Comparison of ENCODE assay signal across 9 cellular contexts in the genomic region with DNA sequence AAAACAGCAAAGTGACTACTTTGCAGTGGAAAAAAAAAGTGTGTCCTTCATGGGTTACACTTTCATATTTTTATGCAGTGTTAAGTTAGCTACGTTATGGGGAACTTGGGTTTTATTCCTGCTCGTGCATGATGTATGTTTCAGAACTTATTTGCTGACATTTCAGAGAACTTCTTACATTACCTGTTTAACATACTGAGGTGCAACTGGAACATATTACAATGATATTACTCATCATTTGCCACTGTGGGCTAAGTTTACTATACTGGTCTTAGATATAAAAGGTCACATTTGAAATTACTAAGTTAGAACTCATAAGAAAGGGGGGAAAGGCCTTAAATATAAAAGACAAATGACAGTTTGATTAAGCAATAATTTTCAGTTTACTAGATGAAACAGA. TPM values are rescaled to one million over a fixed set of nuclear protein-coding genes. Genes with fewer than 3 reads are reported as not detected.
DNase-seq lines count a peak whose midpoint lies in the region; ATAC-seq, FAIRE-seq and TF ChIP-seq lines count a peak whose summit lies in the region.
"Not testable (repeated sequence)": the region's sequence is repeated elsewhere in the genome, so short reads cannot be mapped to it uniquely, and the experiment has no call there.
"Had no signal": no experiment of that assay in that cellular context is flagged by ENCODE, and none has a peak within 500 bp of the region (broad histone marks: within the 10 kb centered on the region; RNA-seq: fewer than 3 reads in every experiment).

No MANE protein-coding gene starts in this region.

- H3K9me1 ChIP-seq in keratinocyte (ENCODE audit: control insufficient read depth, extremely low read depth, insufficient read depth, low read length), result not testable (repeated sequence)

- not testable (repeated sequence) for H3K9me2 ChIP-seq in PC-3 (replicated peaks; ENCODE audit: low read length)

- intact Hi-C loops in PC-3 (cut with micrococcal nuclease), result not testable (repeated sequence)
- intact Hi-C loops in activated naive CD4-positive, alpha-beta T cell treated with anti-CD3 and anti-CD28 coated beads for 36 hours (cut with micrococcal nuclease), result loop anchor here (1.0 to 2.0 kb wide), 6 partner anchors 12 to 383 kb away; no protein-coding TSS in a partner anchor

- 0 out of 2 replicates have a peak, but pooled peaks have one; percentile 27 for ATAC-seq in PC-3
- not testable (repeated sequence) for ATAC-seq in activated CD8-positive, alpha-beta T cell treated with anti-CD3 and anti-CD28 coated beads, Interleukin-2, amount 10 ng/mL, durations not matched to agents 7 days and 5 days

- not testable (repeated sequence) for H3F3A ChIP-seq in PC-3 (ENCODE audit: low read length, unreplicated experiment)

- POLR2A ChIA-PET in PC-3 (lab: Charles Lee; ENCODE audit: unreplicated experiment); activated CD8-positive, alpha-beta T cell treated with anti-CD3 and anti-CD28 coated beads, Interleukin-2, amount 10 ng/mL, durations not matched to agents 7 days and 5 days (lab: Charles Lee): not testable (repeated sequence)

- peaks cover 13% of the 10 kb centered on the region for H3K4me1 Mint-ChIP-seq in activated CD8-positive, alpha-beta T cell treated with anti-CD3 and anti-CD28 coated beads, Interleukin-2, amount 10 ng/mL, durations not matched to agents 7 days and 5 days (ENCODE audit: low read depth)
- peaks cover 74% of the 10 kb centered on the region for H3K4me1 Mint-ChIP-seq in activated naive CD4-positive, alpha-beta T cell treated with anti-CD3 and anti-CD28 coated beads for 36 hours (ENCODE audit: low read depth)
- not testable (repeated sequence) for H3K4me1 Mint-ChIP-seq in astrocyte (ENCODE audit: low read depth, unreplicated experiment)
- H3K4me1 Mint-ChIP-seq in stimulated activated naive CD8-positive, alpha-beta T cell treated with anti-CD3 and anti-CD28 coated beads, Interleukin-15, Interleukin-2, amounts not matched to agents 100 ng/mL and 50 ng/mL, for 24 hours (ENCODE audit: low read depth), result peaks cover 89% of the 10 kb centered on the region

- H3K79me2 ChIP-seq in PC-3 (ENCODE audit: low read length); astrocyte (ENCODE audit: insufficient read depth, low read length); keratinocyte (ENCODE audit: control insufficient read depth, insufficient read depth, low read length): not testable (repeated sequence)

- H4K20me1 ChIP-seq in PC-3 (ENCODE audit: low read length); astrocyte (ENCODE audit: insufficient read depth, low read length); keratinocyte (ENCODE audit: control insufficient read depth, extremely low read depth, insufficient read depth, low read length): not testable (repeated sequence)

- not testable (repeated sequence) for H3K4me3 Mint-ChIP-seq in activated CD8-positive, alpha-beta T cell treated with anti-CD3 and anti-CD28 coated beads, Interleukin-2, amount 10 ng/mL, durations not matched to agents 7 days and 5 days; activated naive CD4-positive, alpha-beta T cell treated with anti-CD3 and anti-CD28 coated beads for 36 hours; astrocyte (ENCODE audit: unreplicated experiment)
- H3K4me3 Mint-ChIP-seq in stimulated activated naive CD8-positive, alpha-beta T cell treated with anti-CD3 and anti-CD28 coated beads, Interleukin-15, Interleukin-2, amounts not matched to agents 100 ng/mL and 50 ng/mL, for 24 hours, result peak overlapping the region; percentile 58

- DNase-seq in GM19239 (ENCODE audit: insufficient read length, low spot score); activated CD8-positive, alpha-beta T cell treated with anti-CD3 and anti-CD28 coated beads, Interleukin-2, amount 10 ng/mL, durations not matched to agents 7 days and 5 days; activated naive CD4-positive, alpha-beta T cell treated with anti-CD3 and anti-CD28 coated beads for 36 hours; astrocyte (ENCODE audit: low read depth); keratinocyte (ENCODE audit: low read depth, low spot score): not testable (repeated sequence)
- peak; percentile 33 for DNase-seq in PC-3

- TF ChIP-seq CTCF in PC-3 (conservative IDR thresholded peaks at IDR 0.05; ENCODE audit: low read depth, low read length); astrocyte (IDR thresholded peaks at IDR 0.05; ENCODE audit: insufficient read depth, low read depth, low read length); keratinocyte (optimal IDR thresholded peaks at IDR 0.05 in 1 of 3, IDR thresholded peaks at IDR 0.05 in 1 of 3, conservative IDR thresholded peaks at IDR 0.05 in 1 of 3; ENCODE audit: extremely low read depth in 1 of 3, insufficient read depth in 2 of 3, low read length in 3 of 3): not testable (repeated sequence)

- dilution Hi-C loops in keratinocyte (cut with MboI; ENCODE audit: extremely low pct_ligation_motif_present, low sequenced_read_pairs), result not testable (repeated sequence)

- H3K9ac ChIP-seq in PC-3 (ENCODE audit: low read length); astrocyte (ENCODE audit: low read length); keratinocyte (ENCODE audit: control insufficient read depth, extremely low read depth, insufficient read depth, low read length): not testable (repeated sequence)

- FAIRE-seq in GM19239 (lab: Jason Lieb, UNC) (peak; percentile 31), astrocyte (lab: Jason Lieb, UNC) (peak; percentile 13), keratinocyte (lab: Jason Lieb, UNC) (peak; percentile 69)

- H3K27me3 Mint-ChIP-seq in activated CD8-positive, alpha-beta T cell treated with anti-CD3 and anti-CD28 coated beads, Interleukin-2, amount 10 ng/mL, durations not matched to agents 7 days and 5 days (ENCODE audit: low read depth); activated naive CD4-positive, alpha-beta T cell treated with anti-CD3 and anti-CD28 coated beads for 36 hours (ENCODE audit: low read depth); astrocyte (ENCODE audit: low read depth, unreplicated experiment); stimulated activated naive CD8-positive, alpha-beta T cell treated with anti-CD3 and anti-CD28 coated beads, Interleukin-15, Interleukin-2, amounts not matched to agents 100 ng/mL and 50 ng/mL, for 24 hours: not testable (repeated sequence)

- peak overlapping the region; percentile 20 for H3K27ac Mint-ChIP-seq in activated CD8-positive, alpha-beta T cell treated with anti-CD3 and anti-CD28 coated beads, Interleukin-2, amount 10 ng/mL, durations not matched to agents 7 days and 5 days
- H3K27ac Mint-ChIP-seq in activated naive CD4-positive, alpha-beta T cell treated with anti-CD3 and anti-CD28 coated beads for 36 hours, result peak overlapping the region; percentile 97
- not testable (repeated sequence) for H3K27ac Mint-ChIP-seq in astrocyte (ENCODE audit: unreplicated experiment)
- H3K27ac Mint-ChIP-seq in stimulated activated naive CD8-positive, alpha-beta T cell treated with anti-CD3 and anti-CD28 coated beads, Interleukin-15, Interleukin-2, amounts not matched to agents 100 ng/mL and 50 ng/mL, for 24 hours, result peak overlapping the region; percentile 96

- H3K9me3 Mint-ChIP-seq in activated CD8-positive, alpha-beta T cell treated with anti-CD3 and anti-CD28 coated beads, Interleukin-2, amount 10 ng/mL, durations not matched to agents 7 days and 5 days (ENCODE audit: insufficient read depth); activated naive CD4-positive, alpha-beta T cell treated with anti-CD3 and anti-CD28 coated beads for 36 hours; astrocyte (ENCODE audit: unreplicated experiment); stimulated activated naive CD8-positive, alpha-beta T cell treated with anti-CD3 and anti-CD28 coated beads, Interleukin-15, Interleukin-2, amounts not matched to agents 100 ng/mL and 50 ng/mL, for 24 hours: not testable (repeated sequence)

- peaks cover 66% of the 10 kb centered on the region for H3K36me3 Mint-ChIP-seq in activated CD8-positive, alpha-beta T cell treated with anti-CD3 and anti-CD28 coated beads, Interleukin-2, amount 10 ng/mL, durations not matched to agents 7 days and 5 days (ENCODE audit: low read depth)
- H3K36me3 Mint-ChIP-seq in activated naive CD4-positive, alpha-beta T cell treated with anti-CD3 and anti-CD28 coated beads for 36 hours (ENCODE audit: low read depth), result peaks cover 42% of the 10 kb centered on the region
- not testable (repeated sequence) for H3K36me3 Mint-ChIP-seq in astrocyte (ENCODE audit: low read depth, unreplicated experiment)
- peaks cover 62% of the 10 kb centered on the region for H3K36me3 Mint-ChIP-seq in stimulated activated naive CD8-positive, alpha-beta T cell treated with anti-CD3 and anti-CD28 coated beads, Interleukin-15, Interleukin-2, amounts not matched to agents 100 ng/mL and 50 ng/mL, for 24 hours (ENCODE audit: low read depth)

- H3K27ac ChIP-seq in PC-3 (ENCODE audit: low read length); astrocyte (ENCODE audit: low read depth, low read length); keratinocyte (ENCODE audit: control insufficient read depth, insufficient read depth, low read length): not testable (repeated sequence)

- not testable (repeated sequence) for H2AFZ ChIP-seq in PC-3 (ENCODE audit: low read length); astrocyte (ENCODE audit: low read depth, low read length); keratinocyte (ENCODE audit: control insufficient read depth, low read length)

- not testable (repeated sequence) for H3K4me2 ChIP-seq in PC-3 (ENCODE audit: low read length); astrocyte (ENCODE audit: low read length); keratinocyte (ENCODE audit: control insufficient read depth, extremely low read depth, insufficient read depth, low read depth, low read length)

- H3K36me3 ChIP-seq in PC-3 (ENCODE audit: low read depth, low read length); astrocyte (ENCODE audit: insufficient read depth, low read length); keratinocyte (ENCODE audit: control insufficient read depth in 2 of 2, extremely low read depth in 1 of 2, insufficient read depth in 2 of 2, low read length in 2 of 2): not testable (repeated sequence)

- CTCF ChIA-PET in PC-3 (lab: Charles Lee); activated CD8-positive, alpha-beta T cell treated with anti-CD3 and anti-CD28 coated beads, Interleukin-2, amount 10 ng/mL, durations not matched to agents 7 days and 5 days (lab: Charles Lee): not testable (repeated sequence)
- CTCF ChIA-PET in activated naive CD4-positive, alpha-beta T cell treated with anti-CD3 and anti-CD28 coated beads for 36 hours (lab: Charles Lee), result interaction anchor here (0.9 kb wide), 1 partner anchor 22 kb away, joined by 5 read pairs; no protein-coding TSS in a partner anchor

- H3K4me1 ChIP-seq in PC-3 (ENCODE audit: insufficient read depth, low read length); astrocyte (ENCODE audit: insufficient read depth, low read length); keratinocyte (ENCODE audit: control insufficient read depth, extremely low read depth, insufficient read depth, low read length): not testable (repeated sequence)

- H3K9me3 ChIP-seq in PC-3 (ENCODE audit: low read length); astrocyte (ENCODE audit: insufficient read depth, low read depth, low read length); keratinocyte (ENCODE audit: control insufficient read depth, low read depth, low read length): not testable (repeated sequence)

- not testable (repeated sequence) for BruUV-seq in PC-3 (replicated peaks; lab: Mats Ljungman, UMichigan)

- not testable (repeated sequence) for H3K4me3 ChIP-seq in PC-3 (ENCODE audit: low read length); astrocyte (ENCODE audit: insufficient read depth, low read depth, low read length); keratinocyte (ENCODE audit: control insufficient read depth in 2 of 3, extremely low read depth in 1 of 3, insufficient read depth in 2 of 3, low read depth in 1 of 3, low read length in 3 of 3)

- not testable (repeated sequence) for H3K27me3 ChIP-seq in PC-3 (ENCODE audit: low read length); astrocyte (ENCODE audit: insufficient read depth, low read length); keratinocyte (ENCODE audit: control insufficient read depth, extremely low read depth, insufficient read depth, low read length)

RNA-seq across cellular contexts. Expression of a gene that starts 20.7 kb away (rescaled TPM):
- total RNA-seq in PC-3 (2014; rRNA removed) (13.9 and 18.9 TPM in 2 replicates), astrocyte (13.3 and 14.6 TPM in 2 replicates)
- total RNA-seq in activated CD8-positive, alpha-beta T cell treated with anti-CD3 and anti-CD28 coated beads, Interleukin-2, amount 10 ng/mL, durations not matched to agents 7 days and 5 days, result 10 to 100 TPM; 34.8 to 36.3 TPM
- total RNA-seq in activated naive CD4-positive, alpha-beta T cell treated with anti-CD3 and anti-CD28 coated beads for 36 hours, result 10 to 100 TPM; 20.7 to 22.3 TPM
- polyA plus RNA-seq in keratinocyte, result 10.3 to 13.1 TPM (median 11.6 TPM) in 3 replicates
- polyA plus RNA-seq in keratinocyte (2011; ENCODE audit: low read depth), result 3.1 TPM
- 5.3 and 6.2 TPM in 2 replicates for polyA plus RNA-seq in keratinocyte (2011; cell fraction: cytosol; rRNA removed)
- polyA plus RNA-seq in keratinocyte (2011; cell fraction: nucleus; rRNA removed), result 19.5 and 21.2 TPM in 2 replicates
- polyA plus RNA-seq in keratinocyte (2012; ENCODE audit: low replicate concordance), result 3.9 and 8.5 TPM in 2 replicates
- polyA minus RNA-seq in keratinocyte, result 16.4 to 21.7 TPM (median 19.2 TPM) in 3 replicates
- 9.6 TPM for polyA minus RNA-seq in keratinocyte (2011; cell fraction: cytosol; rRNA and poly(A)+ RNA removed)
- 16.1 and 21.2 TPM in 2 replicates for polyA minus RNA-seq in keratinocyte (2011; cell fraction: nucleus; rRNA and poly(A)+ RNA removed)

RNA-seq across cellular contexts. Expression of a gene that starts 39.3 kb away (rescaled TPM):
- total RNA-seq in PC-3 (2014; rRNA removed), result not detected in 2 replicates
- 1 to 10 TPM; 1.2 to 1.4 TPM for total RNA-seq in activated CD8-positive, alpha-beta T cell treated with anti-CD3 and anti-CD28 coated beads, Interleukin-2, amount 10 ng/mL, durations not matched to agents 7 days and 5 days
- total RNA-seq in activated naive CD4-positive, alpha-beta T cell treated with anti-CD3 and anti-CD28 coated beads for 36 hours, result 1 to 10 TPM in 1 of 2 experiments, under 1 TPM in 1; 0.98 to 1.7 TPM
- total RNA-seq in astrocyte, result 0.23 and 0.43 TPM in 2 replicates
- polyA plus RNA-seq in keratinocyte, result 0.18 to 0.26 TPM (median 0.23 TPM) in 3 replicates
- polyA plus RNA-seq in keratinocyte (2011; ENCODE audit: low read depth), result 0.26 TPM
- 0.05 and 0.13 TPM in 2 replicates for polyA plus RNA-seq in keratinocyte (2011; cell fraction: cytosol; rRNA removed)
- polyA plus RNA-seq in keratinocyte (2011; cell fraction: nucleus; rRNA removed), result 0.15 and 0.19 TPM in 2 replicates
- 1.7 TPM in 1 of 2 replicates, not detected in the other for polyA plus RNA-seq in keratinocyte (2012; ENCODE audit: low replicate concordance)
- polyA minus RNA-seq in keratinocyte, result 0.20 TPM in 1 of 3 replicates, not detected in the others
- not detected for polyA minus RNA-seq in keratinocyte (2011; cell fraction: cytosol; rRNA and poly(A)+ RNA removed)
- not detected in 2 replicates for polyA minus RNA-seq in keratinocyte (2011; cell fraction: nucleus; rRNA and poly(A)+ RNA removed)
- total RNA-seq: LHCN-M2 had no signal

RNA-seq across cellular contexts. Expression of a gene that starts 42.4 kb away (rescaled TPM):
- total RNA-seq in PC-3 (2014; rRNA removed) (not detected in 2 replicates), astrocyte (0.07 TPM in 1 of 2 replicates, not detected in the other)
- total RNA-seq in activated CD8-positive, alpha-beta T cell treated with anti-CD3 and anti-CD28 coated beads, Interleukin-2, amount 10 ng/mL, durations not matched to agents 7 days and 5 days, result not detected
- under 1 TPM; 0.86 TPM for total RNA-seq in activated naive CD4-positive, alpha-beta T cell treated with anti-CD3 and anti-CD28 coated beads for 36 hours
- polyA plus RNA-seq in keratinocyte, result 2.0 to 4.5 TPM (median 3.4 TPM) in 3 replicates
- polyA plus RNA-seq in keratinocyte (2011; ENCODE audit: low read depth), result 12.8 TPM
- polyA plus RNA-seq in keratinocyte (2011; cell fraction: cytosol; rRNA removed), result 1.3 and 2.2 TPM in 2 replicates
- 8.8 and 10.6 TPM in 2 replicates for polyA plus RNA-seq in keratinocyte (2011; cell fraction: nucleus; rRNA removed)
- polyA plus RNA-seq in keratinocyte (2012; ENCODE audit: low replicate concordance), result 2.6 and 12.9 TPM in 2 replicates
- 2.4 to 5.4 TPM (median 5.0 TPM) in 3 replicates for polyA minus RNA-seq in keratinocyte
- polyA minus RNA-seq in keratinocyte (2011; cell fraction: cytosol; rRNA and poly(A)+ RNA removed), result 1.3 TPM
- 5.1 and 7.7 TPM in 2 replicates for polyA minus RNA-seq in keratinocyte (2011; cell fraction: nucleus; rRNA and poly(A)+ RNA removed)
- total RNA-seq: CD4-positive, alpha-beta memory T cell; LHCN-M2 had no signal
